Comparison of ENCODE assay signal across 8 cellular contexts in genomic region chr1:226679853-226680516, GRCh38. TPM values are rescaled to one million over a fixed set of nuclear protein-coding genes. Genes with fewer than 3 reads are reported as not detected.
DNase-seq lines count a peak whose midpoint lies in the region; ATAC-seq, FAIRE-seq and TF ChIP-seq lines count a peak whose summit lies in the region.

No MANE protein-coding gene starts in this region.

- H3K4me3 ChIP-seq in ascending aorta (peak overlapping the region; percentile 25 to 63), psoas muscle (peak overlapping the region; percentile 64)

- H3K27ac ChIP-seq in ascending aorta = peak overlapping the region; percentile 85 to 91
- peak overlapping the region; percentile 85 for H3K27ac ChIP-seq in psoas muscle

- FAIRE-seq in GM18507 (lab: Jason Lieb, UNC) = peak; percentile 81

- no peaks in the 10 kb centered on the region for H3K36me3 ChIP-seq in ascending aorta
- H3K36me3 ChIP-seq in psoas muscle (ENCODE audit: insufficient read depth in 1 of 2, low read depth in 1 of 2) = no peaks in the 10 kb centered on the region

- intact Hi-C loops in ascending aorta (cut with DNase I) = loop anchor here (1.0 to 5.0 kb wide), 4 partner anchors 15 to 43 kb away; no protein-coding TSS in a partner anchor
- intact Hi-C loops in psoas muscle (cut with DNase I) = loop anchor here in 1 of 2 donors (2.0 kb wide), 1 partner anchor 23 kb away; no protein-coding TSS in a partner anchor

- TF ChIP-seq CTCF in ascending aorta (IDR thresholded peaks at IDR 0.05) (no peak), psoas muscle (IDR thresholded peaks at IDR 0.05) (no peak)

- H3K9me3 ChIP-seq in ascending aorta (no peaks in the 10 kb centered on the region), psoas muscle (no peaks in the 10 kb centered on the region)

- H3K4me1 ChIP-seq in ascending aorta = peaks cover 13 to 34% of the 10 kb centered on the region in 2 donors
- peaks cover 78% of the 10 kb centered on the region for H3K4me1 ChIP-seq in psoas muscle

- DNase-seq in GM18507 (ENCODE audit: extremely low spot score, insufficient read length, low read depth) (peak; percentile 40), T-helper 2 cell (peak; percentile 58 to 76 (median 71)), ascending aorta (ENCODE audit: low spot score in 2 of 2) (peak in 1 of 2 donors; percentile 95), hepatic stellate cell (ENCODE audit: low spot score) (peak; percentile 91), psoas muscle (peak; percentile 85 to 89), ureter (ENCODE audit: low spot score) (peak; percentile 91), SHP77 treated with DMSO at 0.1 percent for 48 hours (lab: John Stamatoyannopoulos, UW) (no peak)

- H3K27me3 ChIP-seq in ascending aorta (no peaks in the 10 kb centered on the region), psoas muscle (ENCODE audit: insufficient read depth in 3 of 3, low read length in 2 of 3) (no peaks in the 10 kb centered on the region)

- WGBS in psoas muscle, 3 donors = 1 to 2% (median 1%) methylated on average over 22 of the region's 22 CpGs

- ATAC-seq in HG03064 (IDR thresholded peaks at IDR 0.05; ENCODE audit: low read depth, unreplicated experiment) = peak; percentile 53
- peak; percentile 67 to 76 (median 70) for ATAC-seq in psoas muscle

RNA-seq across cellular contexts. Expression of gene ITPKB, which starts 59.1 kb away (rescaled TPM):
- 27.5 TPM for total RNA-seq in ascending aorta
- total RNA-seq in psoas muscle = 10 to 100 TPM in 3 of 4 donors, 1 to 10 TPM in 1; 7.7 to 14.1 (median 12.3) TPM
- polyA plus RNA-seq in psoas muscle = 1 to 10 TPM; 3.9 to 8.9 (median 8.4) TPM
- 29.4 TPM for total RNA-seq in ureter
